30 cellular contexts compared by ENCODE assay signal in the genomic region with DNA sequence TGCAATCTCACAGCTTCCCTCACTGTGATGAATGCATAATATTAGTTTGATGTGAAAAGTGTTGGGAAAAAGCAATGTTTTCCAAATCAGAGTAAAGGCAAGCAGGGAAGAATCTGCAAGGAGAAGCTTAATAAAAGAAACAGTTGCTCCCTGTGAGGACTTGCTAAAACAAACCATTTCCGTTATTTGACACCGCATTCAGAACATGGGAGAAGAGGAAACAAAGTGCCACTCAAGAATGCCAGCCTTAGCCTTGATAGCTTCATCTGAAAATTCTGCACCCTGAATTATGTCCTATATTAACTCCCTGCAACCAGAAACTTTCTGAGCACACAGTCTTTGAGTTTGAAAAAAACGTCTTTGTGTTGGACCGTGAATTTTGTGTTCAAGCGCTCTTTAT.
DNase-seq lines count a peak whose midpoint lies in the region; ATAC-seq and TF ChIP-seq lines count a peak whose summit lies in the region.
"Had no signal": no experiment of that assay in that cellular context is flagged by ENCODE, and none has a peak within 500 bp of the region (broad histone marks: within the 10 kb centered on the region; RNA-seq: fewer than 3 reads in every experiment).

No MANE protein-coding gene starts in this region.

- no peak overlapping the region for H3K4me3 Mint-ChIP-seq in type B pancreatic cell
- H3K4me3 Mint-ChIP-seq: CD14-positive monocyte; naive thymus-derived CD8-positive, alpha-beta T cell; stimulated activated effector memory CD8-positive, alpha-beta T cell treated with anti-CD3 and anti-CD28 coated beads, Interleukin-12 subunit alpha, Interleukin-12 subunit beta, amount 100 ng/mL, for 72 hours had no signal

- H3K9me3 ChIP-seq in left lung: no peaks in the 10 kb centered on the region
- H3K9me3 ChIP-seq in tibial nerve: no peaks in the 10 kb centered on the region
- H3K9me3 ChIP-seq: ovary, upper lobe of left lung had no signal

- WGBS in tibial nerve, 2 donors: 27 to 32% methylated on average over 5 of the region's 5 CpGs

- H3K36me3 Mint-ChIP-seq in type B pancreatic cell: no peaks in the 10 kb centered on the region
- H3K36me3 Mint-ChIP-seq: activated naive CD4-positive, alpha-beta T cell treated with anti-CD3 and anti-CD28 coated beads, Interleukin-2, amount 50 U/mL, for 72 hours; CD14-positive monocyte; naive thymus-derived CD8-positive, alpha-beta T cell; stimulated activated effector memory CD8-positive, alpha-beta T cell treated with anti-CD3 and anti-CD28 coated beads, Interleukin-12 subunit alpha, Interleukin-12 subunit beta, amount 100 ng/mL, for 72 hours had no signal

- H3K27me3 Mint-ChIP-seq in type B pancreatic cell: no peaks in the 10 kb centered on the region

- no peak for TF ChIP-seq POLR2A in tibial nerve (IDR thresholded peaks at IDR 0.05)

- H3K27ac ChIP-seq in left lung (no peak overlapping the region), tibial nerve (peak overlapping the region in 1 of 4 donors; percentile 52)
- H3K27ac ChIP-seq: breast epithelium, GM23248, ovary, RWPE1, upper lobe of left lung had no signal

- TF ChIP-seq CTCF in left lung (IDR thresholded peaks at IDR 0.05) (no peak), type B pancreatic cell (conservative IDR thresholded peaks at IDR 0.05) (no peak), tibial nerve (IDR thresholded peaks at IDR 0.05) (no peak)

- no peak for TF ChIP-seq EP300 in tibial nerve (IDR thresholded peaks at IDR 0.05)

- no peaks in the 10 kb centered on the region for H3K4me1 ChIP-seq in left lung
- H3K4me1 ChIP-seq in tibial nerve: peaks cover 0 to 3% (median 0%) of the 10 kb centered on the region in 4 donors
- H3K4me1 ChIP-seq: breast epithelium, upper lobe of left lung had no signal

- H3K27me3 ChIP-seq in left lung: no peaks in the 10 kb centered on the region
- no peaks in the 10 kb centered on the region for H3K27me3 ChIP-seq in tibial nerve
- H3K27me3 ChIP-seq: breast epithelium, ovary, upper lobe of left lung had no signal

- H3K4me1 Mint-ChIP-seq in type B pancreatic cell (ENCODE audit: unreplicated experiment): peaks cover 11% of the 10 kb centered on the region
- H3K4me1 Mint-ChIP-seq: CD14-positive monocyte; naive thymus-derived CD8-positive, alpha-beta T cell; stimulated activated effector memory CD8-positive, alpha-beta T cell treated with anti-CD3 and anti-CD28 coated beads, Interleukin-12 subunit alpha, Interleukin-12 subunit beta, amount 100 ng/mL, for 72 hours had no signal

- H3K9me3 Mint-ChIP-seq in type B pancreatic cell: peaks cover 4% of the 10 kb centered on the region
- H3K9me3 Mint-ChIP-seq: activated naive CD4-positive, alpha-beta T cell treated with anti-CD3 and anti-CD28 coated beads, Interleukin-2, amount 50 U/mL, for 72 hours; stimulated activated effector memory CD8-positive, alpha-beta T cell treated with anti-CD3 and anti-CD28 coated beads, Interleukin-12 subunit alpha, Interleukin-12 subunit beta, amount 100 ng/mL, for 72 hours had no signal

- H3K4me3 ChIP-seq in left lung: no peak overlapping the region
- H3K4me3 ChIP-seq in tibial nerve: no peak overlapping the region
- H3K4me3 ChIP-seq: breast epithelium, GM23248, ovary, upper lobe of left lung had no signal

- DNase-seq in NCI-H2171 treated with DMSO at 0.1 percent for 48 hours (lab: John Stamatoyannopoulos, UW): peak; percentile 25
- no peak for DNase-seq in NCI-H2171 (lab: John Stamatoyannopoulos, UW)
- DNase-seq in astrocyte of the hippocampus (ENCODE audit: low read depth, low spot score): peak; percentile 44
- no peak for DNase-seq in left lung
- DNase-seq in type B pancreatic cell (ENCODE audit: extremely low spot score, unreplicated experiment): no peak
- DNase-seq in NCI-H2081 (lab: John Stamatoyannopoulos, UW): no peak
- no peak for DNase-seq in tibial nerve (ENCODE audit: low spot score in 2 of 2)
- DNase-seq: 8988T; activated CD4-positive, alpha-beta T cell treated with anti-CD3 and anti-CD28 coated beads, Interleukin-2, amount 50 U/mL, for 1 hour; activated CD4-positive, CD25-positive, alpha-beta regulatory T cell; activated effector memory CD4-positive, alpha-beta T cell treated with Interleukin-2 at 50 U/mL for 16 hours; activated T-cell treated with anti-CD3 and anti-CD28 coated beads, Interleukin-2, amount 50 U/mL, for 1 hour; amygdala; Calu3; effector CD8-positive, alpha-beta T cell; glutamatergic neuron; GM23248; naive thymus-derived CD8-positive, alpha-beta T cell; NCI-H1048; NCI-H446; NCI-H82; ovary; stimulated activated CD4-positive, alpha-beta T cell treated with anti-CD3 and anti-CD28 coated beads, Interleukin-15, amount 100 ng/mL, for 24 hours; upper lobe of left lung had no signal

- H3K27ac Mint-ChIP-seq in type B pancreatic cell: peak overlapping the region; percentile 3
- H3K27ac Mint-ChIP-seq: activated naive CD4-positive, alpha-beta T cell treated with anti-CD3 and anti-CD28 coated beads, Interleukin-2, amount 50 U/mL, for 72 hours; CD14-positive monocyte; stimulated activated effector memory CD8-positive, alpha-beta T cell treated with anti-CD3 and anti-CD28 coated beads, Interleukin-12 subunit alpha, Interleukin-12 subunit beta, amount 100 ng/mL, for 72 hours had no signal

- ATAC-seq in left lung: peak; percentile 62
- ATAC-seq in GM21619 (IDR thresholded peaks at IDR 0.05; ENCODE audit: unreplicated experiment): no peak
- ATAC-seq: activated naive CD4-positive, alpha-beta T cell treated with anti-CD3 and anti-CD28 coated beads, Interleukin-2, amount 50 U/mL, for 72 hours; naive thymus-derived CD8-positive, alpha-beta T cell; stimulated activated effector memory CD8-positive, alpha-beta T cell treated with anti-CD3 and anti-CD28 coated beads, Interleukin-12 subunit alpha, Interleukin-12 subunit beta, amount 100 ng/mL, for 72 hours had no signal

- intact Hi-C loops in left lung (cut with DNase I): no loop called here

- H3K36me3 ChIP-seq in left lung: no peaks in the 10 kb centered on the region
- H3K36me3 ChIP-seq in tibial nerve: no peaks in the 10 kb centered on the region
- H3K36me3 ChIP-seq: breast epithelium, ovary, upper lobe of left lung had no signal

Comparison
In these comparisons a context has a peak if more than half of its experiments do, and no peak if none do; other contexts are left out.
1. DNase-seq: peak in NCI-H2171 treated with DMSO at 0.1 percent for 48 hours (single experiment) and astrocyte of the hippocampus (single experiment); none in NCI-H2171 (single experiment), left lung (0 of 2), type B pancreatic cell (single experiment), NCI-H2081 (0 of 2) and tibial nerve (0 of 2).